8 cellular contexts compared by ENCODE assay signal in genomic region chrX:131746491-131746968, GRCh38.
DNase-seq lines count a peak whose midpoint lies in the region; ATAC-seq lines count a peak whose summit lies in the region.

No MANE protein-coding gene starts in this region.

- peaks cover 0 to 11% (median 10%) of the 10 kb centered on the region in 3 donors for H3K4me1 Mint-ChIP-seq in T-cell

- CTCF ChIA-PET in T-cell (lab: Charles Lee): no interaction called here

- no peaks in the 10 kb centered on the region for H3K27me3 ChIP-seq in HUES6 (ENCODE audit: control insufficient read depth, insufficient read depth, low read length)

- H3K9me3 Mint-ChIP-seq in T-cell: no peaks in the 10 kb centered on the region

- H3K4me1 ChIP-seq in HUES6 (ENCODE audit: control insufficient read depth, insufficient read depth, low read length): peaks cover 3% of the 10 kb centered on the region; the same call in 1 of the 2 replicates

- H3K4me3 Mint-ChIP-seq in T-cell: peak overlapping the region in 2 of 3 donors; percentile 87 to 88

- H3K27ac Mint-ChIP-seq in T-cell: peak overlapping the region in 1 of 2 donors; percentile 97

- ATAC-seq in T-cell (replicated peaks in 1 of 4): peak in 2 of 4 experiments; percentile 55 to 58

- peak; percentile 18 for DNase-seq in SIG-M5 treated with dmso at 0.1 percent for 504 hours (lab: John Stamatoyannopoulos, UW; ENCODE audit: unreplicated experiment)
- DNase-seq in SIG-M5 (lab: John Stamatoyannopoulos, UW): no peak
- DNase-seq in T-cell: peak in 15 of 34 experiments; percentile 65 to 84 (median 80)
- peak; percentile 80 for DNase-seq in kidney tubule cell (ENCODE audit: low spot score)
- no peak for DNase-seq in occipital lobe (lab: John Stamatoyannopoulos, UW)
- no peak for DNase-seq in NCI-H446 treated with DMSO at 0.1 percent for 48 hours (lab: John Stamatoyannopoulos, UW)
- DNase-seq in dermis blood vessel endothelial cell: no peak

- H3K9ac ChIP-seq in HUES6 (ENCODE audit: low read length): peak overlapping the region; percentile 21

- H3K27me3 Mint-ChIP-seq in T-cell: no peaks in the 10 kb centered on the region

- peak overlapping the region; percentile 49 for H3K27ac ChIP-seq in HUES6 (ENCODE audit: low read depth, low read length)

- peak overlapping the region; percentile 34; the same call in 1 of the 2 replicates for H3K4me3 ChIP-seq in HUES6 (ENCODE audit: low read depth, low read length)

- POLR2A ChIA-PET in T-cell (lab: Charles Lee): no interaction called here

- H3K36me3 ChIP-seq in HUES6 (ENCODE audit: control insufficient read depth, insufficient read depth, low read length): peaks cover 94% of the 10 kb centered on the region

- peaks cover 2% of the 10 kb centered on the region; the same call in 1 of the 2 replicates for H3K9me3 ChIP-seq in HUES6 (ENCODE audit: control insufficient read depth, insufficient read depth, low read depth, low read length)

- peaks cover 3% of the 10 kb centered on the region for H3K36me3 Mint-ChIP-seq in T-cell

Comparison
In these comparisons a context has a peak if more than half of its experiments do, and no peak if none do; other contexts are left out.
1. DNase-seq: peak in SIG-M5 treated with dmso at 0.1 percent for 504 hours (single experiment) and kidney tubule cell (single experiment); none in SIG-M5 (single experiment), occipital lobe (single experiment), NCI-H446 treated with DMSO at 0.1 percent for 48 hours (single experiment) and dermis blood vessel endothelial cell (single experiment).